1 cellular context compared by ENCODE assay signal in genomic region chr22:41367680-41368542, GRCh38.
TF ChIP-seq lines count a peak whose summit lies in the region.

No MANE protein-coding gene starts in this region.

TF ChIP-seq in HepG2, 621 proteins besides CTCF, POLR2A, EP300 and RAD21 (continued from another document):
- no peak for TF ChIP-seq TRIM22 (IDR thresholded peaks at IDR 0.05)
- no peak for TF ChIP-seq HIC2 (CRISPR knock-in tag; IDR thresholded peaks at IDR 0.05; ENCODE audit: low read depth)
- no peak for TF ChIP-seq ZBTB1 (CRISPR knock-in tag; IDR thresholded peaks at IDR 0.05; ENCODE audit: borderline replicate concordance)
- TF ChIP-seq TEAD3 (CRISPR knock-in tag; optimal IDR thresholded peaks at IDR 0.05; ENCODE audit: borderline replicate concordance): peak; percentile 67
